ENCODE assay signal across 33 cellular contexts in genomic region chr9:87099383-87099782, GRCh38.
"Had no signal": no experiment of that assay in that cellular context is flagged by ENCODE, and none has a peak within 500 bp of the region (broad histone marks: within the 10 kb centered on the region; RNA-seq: fewer than 3 reads in every experiment).

No MANE protein-coding gene starts in this region.

- H3K4me3 Mint-ChIP-seq: activated CD4-positive, alpha-beta T cell treated with anti-CD3 and anti-CD28 coated beads for 36 hours; activated CD8-positive, alpha-beta memory T cell treated with anti-CD3 and anti-CD28 coated beads, Interleukin-2, amount 10 ng/mL, durations not matched to agents 7 days and 5 days; activated CD8-positive, alpha-beta T cell treated with anti-CD3 and anti-CD28 coated beads, Interleukin-2, amount 10 ng/mL, durations not matched to agents 7 days and 5 days; activated naive CD4-positive, alpha-beta T cell treated with anti-CD3 and anti-CD28 coated beads, Interleukin-2, amount 50 U/mL, for 24 hours; activated naive CD8-positive, alpha-beta T cell treated with anti-CD3 and anti-CD28 coated beads, Interleukin-2, amount 50 U/mL, for 24 hours; natural killer cell treated with Interleukin-12 subunit alpha and Interleukin-12 subunit beta and Interleukin-15 and Interleukin-18, amount 100 ng/mL, for 72 hours; stimulated activated naive B cell treated with anti-CD40 and anti-IgM and Interleukin-4, amounts not matched to agents 10 μg/mL and 1 μg/mL and 100 μg/mL, for 72 hours; T-helper 2 cell treated with Interferon-gamma antibody and Interleukin-4, amounts not matched to agents 5 μg/mL and 100 μg/mL, for 36 hours had no signal

- H3K27me3 ChIP-seq: cardiac muscle cell, colonic mucosa, left lung, neutrophil, ovary, stomach, thyroid gland, upper lobe of left lung, vagina had no signal

- H3K9me3 Mint-ChIP-seq: activated naive CD4-positive, alpha-beta T cell treated with anti-CD3 and anti-CD28 coated beads, Interleukin-2, amount 50 U/mL, for 24 hours; activated naive CD8-positive, alpha-beta T cell treated with anti-CD3 and anti-CD28 coated beads, Interleukin-2, amount 50 U/mL, for 24 hours; activated T-helper 2 cell treated with anti-CD3 and anti-CD28 coated beads, Interferon-gamma antibody, Interleukin-2, Interleukin-4, amounts not matched to agents 10 μg/mL and 5 μg/mL and 100 μg/mL, durations not matched to agents 14 hours and 24 hours and 36 hours; natural killer cell treated with Interleukin-12 subunit alpha and Interleukin-12 subunit beta and Interleukin-15 and Interleukin-18, amount 100 ng/mL, for 72 hours; T-helper 2 cell treated with Interferon-gamma antibody and Interleukin-4, amounts not matched to agents 5 μg/mL and 100 μg/mL, for 36 hours had no signal

- ATAC-seq: activated CD4-positive, alpha-beta T cell treated with anti-CD3 and anti-CD28 coated beads for 36 hours; activated CD8-positive, alpha-beta memory T cell treated with anti-CD3 and anti-CD28 coated beads, Interleukin-2, amount 10 ng/mL, durations not matched to agents 7 days and 5 days; activated CD8-positive, alpha-beta T cell treated with anti-CD3 and anti-CD28 coated beads, Interleukin-2, amount 10 ng/mL, durations not matched to agents 7 days and 5 days; activated naive CD8-positive, alpha-beta T cell treated with anti-CD3 and anti-CD28 coated beads, Interleukin-2, amount 50 U/mL, for 24 hours; left lung; mucosa of descending colon; natural killer cell treated with Interleukin-12 subunit alpha and Interleukin-12 subunit beta and Interleukin-15 and Interleukin-18, amount 100 ng/mL, for 72 hours; stimulated activated naive B cell treated with anti-CD40 and anti-IgM and Interleukin-4, amounts not matched to agents 10 μg/mL and 1 μg/mL and 100 μg/mL, for 72 hours had no signal

- H3K4me1 Mint-ChIP-seq: activated CD4-positive, alpha-beta T cell treated with anti-CD3 and anti-CD28 coated beads for 36 hours; activated CD8-positive, alpha-beta memory T cell treated with anti-CD3 and anti-CD28 coated beads, Interleukin-2, amount 10 ng/mL, durations not matched to agents 7 days and 5 days; activated naive CD4-positive, alpha-beta T cell treated with anti-CD3 and anti-CD28 coated beads, Interleukin-2, amount 50 U/mL, for 24 hours; activated naive CD8-positive, alpha-beta T cell treated with anti-CD3 and anti-CD28 coated beads, Interleukin-2, amount 50 U/mL, for 24 hours; stimulated activated naive B cell treated with anti-CD40 and anti-IgM and Interleukin-4, amounts not matched to agents 10 μg/mL and 1 μg/mL and 100 μg/mL, for 72 hours had no signal

- H3K9me3 ChIP-seq: colonic mucosa, heart right ventricle, left lung, mucosa of descending colon, neutrophil, ovary, stomach, thyroid gland, upper lobe of left lung, vagina had no signal

- H3K36me3 ChIP-seq: cardiac muscle cell, colonic mucosa, heart right ventricle, left lung, neutrophil, ovary, stomach, thyroid gland, upper lobe of left lung, vagina had no signal

- H3K27ac ChIP-seq: cardiac muscle cell, colonic mucosa, heart right ventricle, left lung, neutrophil, ovary, stomach, thyroid gland, upper lobe of left lung, vagina had no signal

- H3K27ac Mint-ChIP-seq: activated CD4-positive, alpha-beta T cell treated with anti-CD3 and anti-CD28 coated beads for 36 hours; activated CD8-positive, alpha-beta memory T cell treated with anti-CD3 and anti-CD28 coated beads, Interleukin-2, amount 10 ng/mL, durations not matched to agents 7 days and 5 days; activated CD8-positive, alpha-beta T cell treated with anti-CD3 and anti-CD28 coated beads, Interleukin-2, amount 10 ng/mL, durations not matched to agents 7 days and 5 days; activated naive CD4-positive, alpha-beta T cell treated with anti-CD3 and anti-CD28 coated beads, Interleukin-2, amount 50 U/mL, for 24 hours; activated naive CD8-positive, alpha-beta T cell treated with anti-CD3 and anti-CD28 coated beads, Interleukin-2, amount 50 U/mL, for 24 hours; activated T-helper 2 cell treated with anti-CD3 and anti-CD28 coated beads, Interferon-gamma antibody, Interleukin-2, Interleukin-4, amounts not matched to agents 10 μg/mL and 5 μg/mL and 100 μg/mL, durations not matched to agents 14 hours and 24 hours and 36 hours; natural killer cell treated with Interleukin-12 subunit alpha and Interleukin-12 subunit beta and Interleukin-15 and Interleukin-18, amount 100 ng/mL, for 72 hours; progenitor cell of endocrine pancreas; stimulated activated naive B cell treated with anti-CD40 and anti-IgM and Interleukin-4, amounts not matched to agents 10 μg/mL and 1 μg/mL and 100 μg/mL, for 72 hours; T-helper 2 cell treated with Interferon-gamma antibody and Interleukin-4, amounts not matched to agents 5 μg/mL and 100 μg/mL, for 36 hours had no signal

- DNase-seq: activated CD4-positive, alpha-beta T cell treated with anti-CD3 and anti-CD28 coated beads for 36 hours; activated CD4-positive, CD25-positive, alpha-beta regulatory T cell; activated CD8-positive, alpha-beta memory T cell treated with anti-CD3 and anti-CD28 coated beads, Interleukin-2, amount 10 ng/mL, durations not matched to agents 7 days and 5 days; activated CD8-positive, alpha-beta T cell treated with anti-CD3 and anti-CD28 coated beads, Interleukin-2, amount 10 ng/mL, durations not matched to agents 7 days and 5 days; activated naive CD8-positive, alpha-beta T cell treated with anti-CD3 and anti-CD28 coated beads, Interleukin-2, amount 50 U/mL, for 24 hours; activated T-cell treated with anti-CD3 and anti-CD28 coated beads, Interleukin-2, amount 50 U/mL, for 48 hours; anterior cingulate cortex; cerebellar nuclear complex; colonic mucosa; effector CD8-positive, alpha-beta T cell; foreskin fibroblast; heart right ventricle; kidney glomerular epithelial cell; left lung; mesendoderm; mucosa of descending colon; ovary; stimulated activated CD4-positive, alpha-beta T cell treated with anti-CD3 and anti-CD28 coated beads, Interleukin-15, amount 100 ng/mL, for 24 hours; stimulated activated CD4-positive, alpha-beta T cell treated with anti-CD3 and anti-CD28 coated beads, Interleukin-2, amount 100 ng/mL, for 24 hours; stimulated activated naive B cell treated with anti-CD40 and anti-IgM and Interleukin-4, amounts not matched to agents 10 μg/mL and 1 μg/mL and 100 μg/mL, for 72 hours; stomach; T-helper 1 cell; thyroid gland; upper lobe of left lung had no signal

- H3K4me3 ChIP-seq: cardiac muscle cell, colonic mucosa, heart right ventricle, left lung, lung, mucosa of descending colon, ovary, stomach, thyroid gland, upper lobe of left lung, vagina had no signal

- H3K36me3 Mint-ChIP-seq: activated CD8-positive, alpha-beta memory T cell treated with anti-CD3 and anti-CD28 coated beads, Interleukin-2, amount 10 ng/mL, durations not matched to agents 7 days and 5 days; activated naive CD4-positive, alpha-beta T cell treated with anti-CD3 and anti-CD28 coated beads, Interleukin-2, amount 50 U/mL, for 24 hours; natural killer cell treated with Interleukin-12 subunit alpha and Interleukin-12 subunit beta and Interleukin-15 and Interleukin-18, amount 100 ng/mL, for 72 hours; stimulated activated naive B cell treated with anti-CD40 and anti-IgM and Interleukin-4, amounts not matched to agents 10 μg/mL and 1 μg/mL and 100 μg/mL, for 72 hours had no signal

- H3K4me1 ChIP-seq: colonic mucosa, left lung, upper lobe of left lung, vagina had no signal

- H3K27me3 Mint-ChIP-seq: activated CD8-positive, alpha-beta memory T cell treated with anti-CD3 and anti-CD28 coated beads, Interleukin-2, amount 10 ng/mL, durations not matched to agents 7 days and 5 days; progenitor cell of endocrine pancreas; stimulated activated naive B cell treated with anti-CD40 and anti-IgM and Interleukin-4, amounts not matched to agents 10 μg/mL and 1 μg/mL and 100 μg/mL, for 72 hours had no signal
